ENCODE assay signal across 8 cellular contexts in genomic region chr5:95858661-95859326, GRCh38. TPM values are rescaled to one million over a fixed set of nuclear protein-coding genes. Genes with fewer than 3 reads are reported as not detected.
DNase-seq lines count a peak whose midpoint lies in the region; ATAC-seq and TF ChIP-seq lines count a peak whose summit lies in the region.

No MANE protein-coding gene starts in this region.

- H3K27ac ChIP-seq in HUES48 (ENCODE audit: low read depth, low read length) (peak overlapping the region; percentile 67), OCI-LY3 (ENCODE audit: low read length) (no peak overlapping the region)

- ATAC-seq in GM21515 (IDR thresholded peaks at IDR 0.05; ENCODE audit: unreplicated experiment) (peak; percentile 91), mucosa of descending colon (peak; percentile 93)

- H3K4me3 ChIP-seq in HUES48 (ENCODE audit: low read depth, low read length), result peak overlapping the region; percentile 42
- H3K4me3 ChIP-seq in OCI-LY3 (ENCODE audit: low read length), result peak overlapping the region; percentile 78
- peak overlapping the region; percentile 33 for H3K4me3 ChIP-seq in epithelial cell of esophagus (ENCODE audit: low read length)
- H3K4me3 ChIP-seq in mucosa of descending colon, result no peak overlapping the region

- H3K4me1 ChIP-seq in HUES48 (ENCODE audit: control insufficient read depth, insufficient read depth, low read length) (peaks cover 12% of the 10 kb centered on the region), OCI-LY3 (ENCODE audit: low read length) (peaks cover 17% of the 10 kb centered on the region), mucosa of descending colon (ENCODE audit: low read depth) (no peaks in the 10 kb centered on the region)

- H3K79me2 ChIP-seq in OCI-LY3 (ENCODE audit: low read length), result no peaks in the 10 kb centered on the region

- H3K27me3 ChIP-seq in HUES48 (ENCODE audit: control insufficient read depth, insufficient read depth, low read length) (no peaks in the 10 kb centered on the region), OCI-LY3 (ENCODE audit: low read depth, low read length) (0 out of 2 replicates have a peak, but pooled peaks cover 5% of the 10 kb centered on the region)

- intact Hi-C loops in mucosa of descending colon (cut with DNase I, micrococcal nuclease), result loop anchor here in 1 of 2 donors (5.0 kb wide), 1 partner anchor 479 kb away; no protein-coding TSS in a partner anchor

- H3K36me3 ChIP-seq in HUES48 (ENCODE audit: control insufficient read depth, insufficient read depth, low read length) (no peaks in the 10 kb centered on the region), OCI-LY3 (replicated peaks; ENCODE audit: low read depth, low read length) (no peaks in the 10 kb centered on the region), mucosa of descending colon (ENCODE audit: low read depth) (no peaks in the 10 kb centered on the region)

- H4K20me1 ChIP-seq in OCI-LY3 (ENCODE audit: insufficient read depth, low read length), result no peaks in the 10 kb centered on the region

- no peaks in the 10 kb centered on the region for H3K9me3 ChIP-seq in HUES48 (ENCODE audit: control insufficient read depth, insufficient read depth, low read length)
- H3K9me3 ChIP-seq in OCI-LY3 (ENCODE audit: insufficient read depth, low read length), result no peaks in the 10 kb centered on the region
- H3K9me3 ChIP-seq in mucosa of descending colon, result no peaks in the 10 kb centered on the region

- DNase-seq in D341Med (ENCODE audit: low spot score), result peak; percentile 91
- DNase-seq in activated T-cell treated with anti-CD3 and anti-CD28 coated beads for 4 hours, result peak; percentile 84
- DNase-seq in epithelial cell of esophagus (ENCODE audit: low read depth), result peak; percentile 97
- DNase-seq in mucosa of descending colon, result peak; percentile 80 to 92 (median 91)
- peak; percentile 86 to 88 for DNase-seq in stimulated activated CD8-positive, alpha-beta memory T cell treated with anti-CD3 and anti-CD28 coated beads, Interleukin-4, amount 100 ng/mL, for 1 hour (ENCODE audit: low read depth in 2 of 2, low spot score in 1 of 2)

- peak overlapping the region; percentile 21; the same call in 1 of the 2 replicates for H3K9ac ChIP-seq in HUES48 (ENCODE audit: low read depth, low read length)
- no peak overlapping the region for H3K9ac ChIP-seq in OCI-LY3 (ENCODE audit: low read length)

- peak overlapping the region; percentile 46; the same call in 1 of the 2 replicates for H2AFZ ChIP-seq in OCI-LY3 (ENCODE audit: low read depth, low read length)

- TF ChIP-seq CTCF in OCI-LY3 (IDR thresholded peaks at IDR 0.05; ENCODE audit: low read depth, low read length) (peak; percentile 86), epithelial cell of esophagus (IDR thresholded peaks at IDR 0.05; ENCODE audit: insufficient read depth, low read depth, low read length, missing control alignments) (peak; percentile 90), mucosa of descending colon (IDR thresholded peaks at IDR 0.05) (peak; percentile 94)

- H3K4me2 ChIP-seq in OCI-LY3 (ENCODE audit: low read length), result peak overlapping the region; percentile 100

RNA-seq across cellular contexts. Expression of gene GLRX, which starts 36.3 kb away (rescaled TPM):
- 10 to 100 TPM; 40.6 to 90.5 (median 65.5) TPM for total RNA-seq in mucosa of descending colon
